28 cellular contexts compared by ENCODE assay signal in the genomic region with DNA sequence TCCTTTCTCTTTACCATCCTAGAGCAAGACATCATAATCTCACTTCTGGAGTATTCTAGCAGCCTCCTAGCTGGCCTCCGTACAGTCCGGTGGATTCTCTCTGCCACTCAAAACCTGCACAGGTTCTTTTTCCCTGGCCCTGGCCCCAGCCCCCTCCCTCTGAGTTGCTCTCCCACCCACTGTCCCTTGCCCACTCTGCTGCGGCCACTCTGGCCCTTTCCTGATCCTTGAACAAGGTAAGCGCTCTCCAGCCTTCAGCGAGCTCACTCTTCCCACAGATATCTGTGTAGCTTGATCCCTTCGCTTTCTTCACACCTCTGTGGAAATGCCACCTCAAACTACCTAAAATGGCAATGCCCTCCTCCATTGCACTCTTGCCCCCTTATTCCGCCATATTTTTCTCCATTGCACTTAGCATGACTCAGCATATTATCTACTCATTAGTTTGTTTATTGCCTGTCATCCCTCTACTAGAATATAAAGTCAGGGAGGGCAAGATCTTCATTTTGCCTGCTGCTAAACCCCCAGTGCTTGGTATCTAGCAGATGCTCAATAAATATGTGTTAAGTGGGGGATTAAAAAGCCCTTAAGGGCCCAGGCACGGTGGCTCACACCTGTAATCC.
"Had no signal": no experiment of that assay in that cellular context is flagged by ENCODE, and none has a peak within 500 bp of the region (broad histone marks: within the 10 kb centered on the region; RNA-seq: fewer than 3 reads in every experiment).

No MANE protein-coding gene starts in this region.

- H3K9me3 ChIP-seq: pancreas, psoas muscle, testis, upper lobe of left lung, vagina had no signal

- ATAC-seq: left cardiac atrium, left ventricle myocardium superior, pancreas, psoas muscle, T-cell had no signal

- H3K27ac Mint-ChIP-seq: activated naive CD4-positive, alpha-beta T cell treated with anti-CD3 and anti-CD28 coated beads for 36 hours; activated naive CD8-positive, alpha-beta T cell treated with anti-CD3 and anti-CD28 coated beads, Interleukin-2, amount 10 ng/mL, durations not matched to agents 7 days and 5 days; activated T-helper 1 cell treated with anti-CD3 and anti-CD28 coated beads, Interleukin-12 subunit alpha, Interleukin-12 subunit beta, Interleukin-2, Interleukin-4 antibody, amounts not matched to agents 30 ng/mL and 10 ng/mL and 1 ng/mL, durations not matched to agents 14 hours and 24 hours and 36 hours; mesothelial cell of epicardium; naive B cell; T-cell; T-helper 2 cell treated with Interferon-gamma antibody and Interleukin-4, amounts not matched to agents 5 μg/mL and 100 μg/mL, for 36 hours had no signal

- H3K27me3 ChIP-seq: brain microvascular endothelial cell, dorsolateral prefrontal cortex, pancreas, testis, upper lobe of left lung, vagina had no signal

- H3K4me1 ChIP-seq: pancreas, psoas muscle, vagina had no signal

- H3K9me3 Mint-ChIP-seq: T-cell had no signal

- H3K27ac ChIP-seq: brain microvascular endothelial cell, dorsolateral prefrontal cortex, pancreas, psoas muscle, testis, upper lobe of left lung, vagina had no signal

- H3K36me3 ChIP-seq: brain microvascular endothelial cell, pancreas, upper lobe of left lung, vagina had no signal

- DNase-seq: activated CD4-positive, alpha-beta T cell treated with anti-CD3 and anti-CD28 coated beads for 4 hours; activated CD4-positive, alpha-beta T cell treated with anti-CD3 and anti-CD28 coated beads, Interleukin-2, amount 50 U/mL, for 4 hours; activated CD8-positive, alpha-beta memory T cell treated with anti-CD3 and anti-CD28 coated beads, Interleukin-2, amount 50 U/mL, for 4 hours; activated effector memory CD4-positive, alpha-beta T cell treated with anti-CD3 and anti-CD28 coated beads, Interleukin-2, amount 50 U/mL, for 16 hours; activated naive CD4-positive, alpha-beta T cell treated with anti-CD3 and anti-CD28 coated beads for 36 hours; activated naive CD8-positive, alpha-beta T cell treated with anti-CD3 and anti-CD28 coated beads, Interleukin-2, amount 10 ng/mL, durations not matched to agents 7 days and 5 days; activated T-cell treated with anti-CD3 and anti-CD28 coated beads, Interleukin-2, amount 50 U/mL, for 1 hour; brain microvascular endothelial cell; dorsolateral prefrontal cortex; effector memory CD4-positive, alpha-beta T cell; islet precursor cell; left cardiac atrium; left ventricle myocardium superior; naive B cell; nucleus accumbens; pancreas; psoas muscle; stimulated activated CD4-positive, alpha-beta T cell treated with anti-CD3 and anti-CD28 coated beads, Interleukin-15, amount 100 ng/mL, for 24 hours; stimulated activated CD4-positive, alpha-beta T cell treated with anti-CD3 and anti-CD28 coated beads, Interleukin-2, amount 100 ng/mL, for 24 hours; stimulated activated naive CD4-positive, alpha-beta T cell treated with Interleukin-2 at 50 U/mL for 16 hours; T-cell; testis; upper lobe of left lung had no signal

- H3K27me3 Mint-ChIP-seq: activated naive CD8-positive, alpha-beta T cell treated with anti-CD3 and anti-CD28 coated beads, Interleukin-2, amount 10 ng/mL, durations not matched to agents 7 days and 5 days; T-cell had no signal

- H3K36me3 Mint-ChIP-seq: mesothelial cell of epicardium, T-cell had no signal

- H3K4me3 Mint-ChIP-seq: activated naive CD4-positive, alpha-beta T cell treated with anti-CD3 and anti-CD28 coated beads for 36 hours; activated naive CD8-positive, alpha-beta T cell treated with anti-CD3 and anti-CD28 coated beads, Interleukin-2, amount 10 ng/mL, durations not matched to agents 7 days and 5 days; activated T-helper 1 cell treated with anti-CD3 and anti-CD28 coated beads, Interleukin-12 subunit alpha, Interleukin-12 subunit beta, Interleukin-2, Interleukin-4 antibody, amounts not matched to agents 30 ng/mL and 10 ng/mL and 1 ng/mL, durations not matched to agents 14 hours and 24 hours and 36 hours; mesothelial cell of epicardium; naive B cell; T-cell; T-helper 2 cell treated with Interferon-gamma antibody and Interleukin-4, amounts not matched to agents 5 μg/mL and 100 μg/mL, for 36 hours had no signal

- H3K4me3 ChIP-seq: coronary artery, dorsolateral prefrontal cortex, pancreas, psoas muscle, testis, upper lobe of left lung, vagina had no signal
